ENCODE assay signal across 15 cellular contexts in the genomic region with DNA sequence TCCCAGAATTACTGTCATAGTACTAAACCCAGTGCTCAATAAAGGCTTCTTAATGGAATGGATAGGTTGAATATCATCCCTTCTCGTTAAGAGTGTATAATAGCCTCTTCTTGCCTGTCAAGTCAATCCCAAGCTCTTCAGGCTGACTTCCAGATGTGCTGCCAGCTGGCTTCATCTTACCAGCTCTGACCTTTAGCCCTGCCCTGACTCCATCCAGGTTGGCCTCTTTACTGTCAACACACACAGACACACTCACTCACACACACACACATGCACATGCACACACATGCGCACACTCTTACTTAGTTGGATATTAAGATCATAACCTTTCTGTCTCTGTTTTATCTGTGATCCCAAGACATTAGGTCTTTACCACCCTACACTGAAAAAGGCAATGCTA. TPM values are rescaled to one million over a fixed set of nuclear protein-coding genes. Genes with fewer than 3 reads are reported as not detected.
DNase-seq lines count a peak whose midpoint lies in the region; ATAC-seq, FAIRE-seq and TF ChIP-seq lines count a peak whose summit lies in the region.
"Had no signal": no experiment of that assay in that cellular context is flagged by ENCODE, and none has a peak within 500 bp of the region (broad histone marks: within the 10 kb centered on the region; RNA-seq: fewer than 3 reads in every experiment).

No MANE protein-coding gene starts in this region.

- no peaks in the 10 kb centered on the region for H3K4me1 Mint-ChIP-seq in natural killer cell
- H3K4me1 Mint-ChIP-seq: CD8-positive, alpha-beta memory T cell had no signal

- TF ChIP-seq CTCF in natural killer cell (IDR thresholded peaks at IDR 0.05) = no peak

- ATAC-seq in natural killer cell = no peak
- ATAC-seq: GM12878 had no signal

- DNase-seq in NCI-H2029 treated with DMSO at 0.1 percent for 48 hours (lab: John Stamatoyannopoulos, UW) = peak; percentile 13
- no peak for DNase-seq in NCI-H2029 (lab: John Stamatoyannopoulos, UW)
- DNase-seq in DMS79 treated with DMSO at 0.1 percent for 48 hours (lab: John Stamatoyannopoulos, UW) = peak; percentile 81
- DNase-seq in NCI-H82 (lab: John Stamatoyannopoulos, UW) = peak; percentile 91
- DNase-seq in urothelium cell line (ENCODE audit: low spot score) = no peak
- no peak for DNase-seq in natural killer cell
- DNase-seq in stimulated activated CD4-positive, alpha-beta T cell treated with anti-CD3 and anti-CD28 coated beads, Interleukin-4, amount 100 ng/mL, for 4 hours = no peak
- DNase-seq: 8988T; AML-193; Caco-2; CD8-positive, alpha-beta memory T cell; HCEC 1CT had no signal

- intact Hi-C loops in natural killer cell (cut with micrococcal nuclease) = no loop called here

- no peaks in the 10 kb centered on the region for H3K9me3 Mint-ChIP-seq in natural killer cell
- H3K9me3 Mint-ChIP-seq: CD8-positive, alpha-beta memory T cell had no signal

- no peak overlapping the region for H3K4me3 Mint-ChIP-seq in natural killer cell
- H3K4me3 Mint-ChIP-seq: CD8-positive, alpha-beta memory T cell had no signal

- H3K27ac Mint-ChIP-seq in natural killer cell = no peak overlapping the region
- H3K27ac Mint-ChIP-seq: CD8-positive, alpha-beta memory T cell had no signal

- H3K27me3 Mint-ChIP-seq in natural killer cell (ENCODE audit: low read depth in 2 of 2) = peaks cover 10 to 11% of the 10 kb centered on the region in 2 donors

- no peaks in the 10 kb centered on the region for H3K36me3 Mint-ChIP-seq in natural killer cell
- H3K36me3 Mint-ChIP-seq: CD8-positive, alpha-beta memory T cell had no signal

- peak; percentile 50 for FAIRE-seq in urothelium cell line (lab: Jason Lieb, UNC)
- FAIRE-seq: GM12878, GM18507 had no signal

RNA-seq across cellular contexts. Expression of a gene that starts 49.1 kb away (rescaled TPM):
- not detected for total RNA-seq in natural killer cell
- total RNA-seq: Caco-2; CD8-positive, alpha-beta memory T cell; GM12878; H4 had no signal

Comparison
In these comparisons a context has a peak if more than half of its experiments do, and no peak if none do; other contexts are left out.
1. DNase-seq: peak in NCI-H2029 treated with DMSO at 0.1 percent for 48 hours (single experiment), DMS79 treated with DMSO at 0.1 percent for 48 hours (single experiment) and NCI-H82 (single experiment); none in NCI-H2029 (single experiment), urothelium cell line (single experiment), natural killer cell (single experiment) and stimulated activated CD4-positive, alpha-beta T cell treated with anti-CD3 and anti-CD28 coated beads, Interleukin-4, amount 100 ng/mL, for 4 hours (0 of 2).